In genomic region chr2:116510117-116510671, GRCh38 we compare ENCODE assay signal across 8 cellular contexts.
DNase-seq lines count a peak whose midpoint lies in the region; ATAC-seq and TF ChIP-seq lines count a peak whose summit lies in the region.

No MANE protein-coding gene starts in this region.

- peaks cover 4% of the 10 kb centered on the region for H3K9me3 Mint-ChIP-seq in nephron
- no peaks in the 10 kb centered on the region for H3K9me3 Mint-ChIP-seq in activated CD4-positive, alpha-beta T cell treated with anti-CD3 and anti-CD28 coated beads, Interleukin-2, amount 10 ng/mL, durations not matched to agents 24 days and 14 days

- no peak overlapping the region for H3K4me3 Mint-ChIP-seq in nephron
- no peak overlapping the region for H3K4me3 Mint-ChIP-seq in activated CD4-positive, alpha-beta T cell treated with anti-CD3 and anti-CD28 coated beads, Interleukin-2, amount 10 ng/mL, durations not matched to agents 24 days and 14 days

- TF ChIP-seq CTCF in GM13977 (IDR thresholded peaks at IDR 0.05; ENCODE audit: extremely low read depth, insufficient read depth, missing control alignments) (peak; percentile 69), nephron (IDR thresholded peaks at IDR 0.05; ENCODE audit: unreplicated experiment in 3 of 3) (peak; percentile 36 to 53 (median 44))

- no peaks in the 10 kb centered on the region for H3K27me3 Mint-ChIP-seq in nephron (ENCODE audit: low read depth)
- H3K27me3 Mint-ChIP-seq in activated CD4-positive, alpha-beta T cell treated with anti-CD3 and anti-CD28 coated beads, Interleukin-2, amount 10 ng/mL, durations not matched to agents 24 days and 14 days: no peaks in the 10 kb centered on the region

- H3K27ac Mint-ChIP-seq in nephron: peak overlapping the region in 1 of 3 experiments; percentile 15
- H3K27ac Mint-ChIP-seq in activated CD4-positive, alpha-beta T cell treated with anti-CD3 and anti-CD28 coated beads, Interleukin-2, amount 10 ng/mL, durations not matched to agents 24 days and 14 days: no peak overlapping the region

- H3K36me3 Mint-ChIP-seq in nephron (ENCODE audit: low read depth): no peaks in the 10 kb centered on the region
- no peaks in the 10 kb centered on the region for H3K36me3 Mint-ChIP-seq in activated CD4-positive, alpha-beta T cell treated with anti-CD3 and anti-CD28 coated beads, Interleukin-2, amount 10 ng/mL, durations not matched to agents 24 days and 14 days (ENCODE audit: low read depth)

- intact Hi-C loops in activated CD4-positive, alpha-beta T cell treated with anti-CD3 and anti-CD28 coated beads, Interleukin-2, amount 10 ng/mL, durations not matched to agents 24 days and 14 days (cut with micrococcal nuclease): no loop called here

- DNase-seq in GM13977 (ENCODE audit: low spot score): peak; percentile 5
- peak; percentile 13 for DNase-seq in NCI-H1105 (lab: John Stamatoyannopoulos, UW)
- peak; percentile 33 for DNase-seq in T1000 (lab: John Stamatoyannopoulos, UW)
- no peak for DNase-seq in stimulated activated naive CD4-positive, alpha-beta T cell treated with Interleukin-2 at 50 U/mL for 16 hours (lab: John Stamatoyannopoulos, UW)
- DNase-seq in activated CD4-positive, alpha-beta T cell treated with anti-CD3 and anti-CD28 coated beads, Interleukin-2, amount 10 ng/mL, durations not matched to agents 24 days and 14 days: no peak

- ATAC-seq in GM19328 (IDR thresholded peaks at IDR 0.05; ENCODE audit: unreplicated experiment) (no peak), HG02884 (IDR thresholded peaks at IDR 0.05; ENCODE audit: unreplicated experiment) (no peak)

- in situ Hi-C loops in GM13977 (cut with MboI; ENCODE audit: low pct_unique_long_range_greater_than_20kb, low sequenced_read_pairs, unreplicated experiment): no loop called here

- H3K4me1 Mint-ChIP-seq in nephron: peaks cover 16% of the 10 kb centered on the region
- H3K4me1 Mint-ChIP-seq in activated CD4-positive, alpha-beta T cell treated with anti-CD3 and anti-CD28 coated beads, Interleukin-2, amount 10 ng/mL, durations not matched to agents 24 days and 14 days: no peaks in the 10 kb centered on the region

Comparison
In these comparisons a context has a peak if more than half of its experiments do, and no peak if none do; other contexts are left out.
1. DNase-seq: peak in GM13977 (single experiment), NCI-H1105 (single experiment) and T1000 (single experiment); none in stimulated activated naive CD4-positive, alpha-beta T cell treated with Interleukin-2 at 50 U/mL for 16 hours (single experiment) and activated CD4-positive, alpha-beta T cell treated with anti-CD3 and anti-CD28 coated beads, Interleukin-2, amount 10 ng/mL, durations not matched to agents 24 days and 14 days (single experiment).